Comparison of ENCODE assay signal across 22 cellular contexts in genomic region chr5:4018007-4018406, GRCh38.
"Had no signal": no experiment of that assay in that cellular context is flagged by ENCODE, and none has a peak within 500 bp of the region (broad histone marks: within the 10 kb centered on the region; RNA-seq: fewer than 3 reads in every experiment).

No MANE protein-coding gene starts in this region.

- H3K4me1 Mint-ChIP-seq: activated naive CD4-positive, alpha-beta T cell treated with anti-CD3 and anti-CD28 coated beads, Interleukin-2, amount 10 ng/mL, durations not matched to agents 7 days and 5 days; stimulated activated effector memory CD8-positive, alpha-beta T cell treated with anti-CD3 and anti-CD28 coated beads, Interleukin-12 subunit alpha, Interleukin-12 subunit beta, amount 100 ng/mL, for 72 hours had no signal

- H3K27ac ChIP-seq: testis, upper lobe of left lung, WERI-Rb-1 had no signal

- H3K27me3 ChIP-seq: esophagus squamous epithelium, stomach, testis, upper lobe of left lung had no signal

- DNase-seq: activated CD4-positive, alpha-beta T cell treated with anti-CD3 and anti-CD28 coated beads for 1 hour; activated CD8-positive, alpha-beta memory T cell treated with anti-CD3 and anti-CD28 coated beads for 24 hours; activated CD8-positive, alpha-beta memory T cell treated with anti-CD3 and anti-CD28 coated beads, Interleukin-2, amount 50 U/mL, for 48 hours; activated effector memory CD4-positive, alpha-beta T cell treated with Interleukin-2 at 50 U/mL for 16 hours; activated naive CD4-positive, alpha-beta T cell treated with anti-CD3 and anti-CD28 coated beads, Interleukin-2, amount 10 ng/mL, durations not matched to agents 7 days and 5 days; activated T-cell treated with anti-CD3 and anti-CD28 coated beads, Interleukin-2, amount 50 U/mL, for 48 hours; aorta; effector CD4-positive, alpha-beta T cell; esophagus squamous epithelium; foreskin fibroblast; kidney; mesendoderm; nucleus accumbens; small intestine; stimulated activated CD4-positive, alpha-beta T cell treated with anti-CD3 and anti-CD28 coated beads, Interleukin-4, amount 100 ng/mL, for 24 hours; stomach; testis; upper lobe of left lung; WERI-Rb-1 had no signal

- H3K27me3 Mint-ChIP-seq: activated naive CD4-positive, alpha-beta T cell treated with anti-CD3 and anti-CD28 coated beads, Interleukin-2, amount 10 ng/mL, durations not matched to agents 7 days and 5 days had no signal

- H3K9me3 ChIP-seq: esophagus squamous epithelium, testis had no signal

- ATAC-seq: left lobe of liver; stimulated activated effector memory CD8-positive, alpha-beta T cell treated with anti-CD3 and anti-CD28 coated beads, Interleukin-12 subunit alpha, Interleukin-12 subunit beta, amount 100 ng/mL, for 72 hours had no signal

- H3K4me3 Mint-ChIP-seq: activated naive CD4-positive, alpha-beta T cell treated with anti-CD3 and anti-CD28 coated beads, Interleukin-2, amount 10 ng/mL, durations not matched to agents 7 days and 5 days; nephron; stimulated activated effector memory CD8-positive, alpha-beta T cell treated with anti-CD3 and anti-CD28 coated beads, Interleukin-12 subunit alpha, Interleukin-12 subunit beta, amount 100 ng/mL, for 72 hours had no signal

- H3K36me3 ChIP-seq: esophagus squamous epithelium, stomach, upper lobe of left lung, WERI-Rb-1 had no signal

- H3K27ac Mint-ChIP-seq: activated naive CD4-positive, alpha-beta T cell treated with anti-CD3 and anti-CD28 coated beads, Interleukin-2, amount 10 ng/mL, durations not matched to agents 7 days and 5 days; nephron; stimulated activated effector memory CD8-positive, alpha-beta T cell treated with anti-CD3 and anti-CD28 coated beads, Interleukin-12 subunit alpha, Interleukin-12 subunit beta, amount 100 ng/mL, for 72 hours had no signal

- H3K36me3 Mint-ChIP-seq: activated naive CD4-positive, alpha-beta T cell treated with anti-CD3 and anti-CD28 coated beads, Interleukin-2, amount 10 ng/mL, durations not matched to agents 7 days and 5 days had no signal

- H3K4me1 ChIP-seq: testis had no signal

- H3K4me3 ChIP-seq: esophagus squamous epithelium, stomach, testis, upper lobe of left lung had no signal
